9 cellular contexts compared by ENCODE assay signal in genomic region chr17:56891751-56892150, GRCh38. TPM values are rescaled to one million over a fixed set of nuclear protein-coding genes. Genes with fewer than 3 reads are reported as not detected.
A peak's percentile ranks its signal among the peaks of the same experiment; 100 is the strongest.
DNase-seq lines count a peak whose midpoint lies in the region; ATAC-seq and FAIRE-seq lines count a peak whose summit lies in the region.
"Had no signal": no experiment of that assay in that cellular context is flagged by ENCODE, and none has a peak within 500 bp of the region (broad histone marks: within the 10 kb centered on the region; RNA-seq: fewer than 3 reads in every experiment).

No MANE protein-coding gene starts in this region.

- no peak for ATAC-seq in HG02852 (IDR thresholded peaks at IDR 0.05; ENCODE audit: unreplicated experiment)
- ATAC-seq: Panc1 had no signal

- H4K20me1 ChIP-seq in Karpas-422 (ENCODE audit: insufficient read depth, low read depth, low read length) = no peaks in the 10 kb centered on the region

- no peak overlapping the region for H3K27ac ChIP-seq in Karpas-422 (ENCODE audit: low read length)

- peaks cover 66% of the 10 kb centered on the region for H3K36me3 ChIP-seq in Karpas-422 (ENCODE audit: insufficient read depth, low read length)

- no peak for FAIRE-seq in GM19239 (lab: Jason Lieb, UNC)

- no peaks in the 10 kb centered on the region for H3K27me3 ChIP-seq in Karpas-422 (ENCODE audit: low read length)

- H3K9ac ChIP-seq in Karpas-422 (ENCODE audit: low read length) = no peak overlapping the region

- no peaks in the 10 kb centered on the region for H3K9me2 ChIP-seq in Karpas-422 (replicated peaks; ENCODE audit: insufficient read depth, low read length)

- H3K4me2 ChIP-seq in Karpas-422 (ENCODE audit: low read depth, low read length, poor library complexity, severe bottlenecking) = no peak overlapping the region

- DNase-seq in Karpas-422 (peak; percentile 67), activated gamma-delta T cell (lab: John Stamatoyannopoulos, UW) (peak; percentile 22), iPS-NIHi7 (ENCODE audit: extremely low spot score) (peak; percentile 85), NCI-H2107 treated with DMSO at 0.1 percent for 48 hours (lab: John Stamatoyannopoulos, UW; ENCODE audit: unreplicated experiment) (no peak), SKM-1 (lab: John Stamatoyannopoulos, UW; ENCODE audit: unreplicated experiment) (no peak), GM19239 (ENCODE audit: insufficient read length, low spot score) (no peak)
- peak; percentile 26 for DNase-seq in stimulated activated CD8-positive, alpha-beta memory T cell treated with anti-CD3 and anti-CD28 coated beads, Interleukin-7, amount 100 ng/mL, for 24 hours (ENCODE audit: low read depth)

- H2AFZ ChIP-seq in Karpas-422 (ENCODE audit: low read length) = no peak overlapping the region

- H3K79me2 ChIP-seq in Karpas-422 (ENCODE audit: low read length) = no peaks in the 10 kb centered on the region

- H3K4me3 ChIP-seq in Karpas-422 (ENCODE audit: low read length) = no peak overlapping the region

- H3K9me3 ChIP-seq in Karpas-422 (ENCODE audit: low read length) = no peaks in the 10 kb centered on the region

- H3K4me1 ChIP-seq in Karpas-422 (ENCODE audit: low read length) = peaks cover 13% of the 10 kb centered on the region

RNA-seq across cellular contexts. Expression of gene TRIM25, which starts 22.1 kb away (rescaled TPM):
- total RNA-seq in Karpas-422 (2014; rRNA removed; shearing (Covaris generic); ENCODE audit: low replicate concordance) = 42.4 and 49.0 TPM in 2 replicates

RNA-seq across cellular contexts. Expression of gene DGKE, which starts 57.8 kb away (rescaled TPM):
- 0.30 and 0.32 TPM in 2 replicates for total RNA-seq in Karpas-422 (2014; rRNA removed; shearing (Covaris generic); ENCODE audit: low replicate concordance)

RNA-seq across cellular contexts. Expression of gene C17orf67, which starts 58.0 kb away (rescaled TPM):
- total RNA-seq in Karpas-422 (2014; rRNA removed; shearing (Covaris generic); ENCODE audit: low replicate concordance) = 0.32 TPM in 1 of 2 replicates, not detected in the other

Comparison
In these comparisons a context has a peak if more than half of its experiments do, and no peak if none do; other contexts are left out.
1. DNase-seq: peak in Karpas-422 (single experiment), activated gamma-delta T cell (single experiment), iPS-NIHi7 (single experiment) and stimulated activated CD8-positive, alpha-beta memory T cell treated with anti-CD3 and anti-CD28 coated beads, Interleukin-7, amount 100 ng/mL, for 24 hours (single experiment); none in NCI-H2107 treated with DMSO at 0.1 percent for 48 hours (single experiment), SKM-1 (single experiment) and GM19239 (single experiment).